Comparison of ENCODE assay signal across 14 cellular contexts in genomic region chr2:15845737-15846405, GRCh38.
A peak's percentile ranks its signal among the peaks of the same experiment; 100 is the strongest.
DNase-seq lines count a peak whose midpoint lies in the region; ATAC-seq and TF ChIP-seq lines count a peak whose summit lies in the region.
"Had no signal": no experiment of that assay in that cellular context is flagged by ENCODE, and none has a peak within 500 bp of the region (broad histone marks: within the 10 kb centered on the region; RNA-seq: fewer than 3 reads in every experiment).

No MANE protein-coding gene starts in this region.

- no peaks in the 10 kb centered on the region for H3K9me3 ChIP-seq in naive thymus-derived CD4-positive, alpha-beta T cell (ENCODE audit: control insufficient read depth in 2 of 3, low read length in 3 of 3)
- H3K9me3 ChIP-seq in vagina (no peaks in the 10 kb centered on the region), Peyer's patch (no peaks in the 10 kb centered on the region)
- H3K9me3 ChIP-seq: HAP-1 had no signal

- no peak overlapping the region for H3K27ac Mint-ChIP-seq in GM23338
- no peak overlapping the region for H3K27ac Mint-ChIP-seq in naive thymus-derived CD4-positive, alpha-beta T cell
- H3K27ac Mint-ChIP-seq: HFFc6 had no signal

- peaks cover 7% of the 10 kb centered on the region; the same call in 1 of the 3 replicates for H3K4me1 Mint-ChIP-seq in GM23338
- H3K4me1 Mint-ChIP-seq in naive thymus-derived CD4-positive, alpha-beta T cell, result peaks cover 0 to 5% (median 0%) of the 10 kb centered on the region in 7 donors
- H3K4me1 Mint-ChIP-seq: CD4-positive, alpha-beta memory T cell had no signal

- intact Hi-C loops in naive thymus-derived CD4-positive, alpha-beta T cell (cut with micrococcal nuclease), result no loop called here
- intact Hi-C loops in vagina (cut with DNase I), result no loop called here

- no peaks in the 10 kb centered on the region for H3K27me3 Mint-ChIP-seq in GM23338 (ENCODE audit: insufficient read depth, low read depth, poor library complexity)
- peaks cover 0 to 20% (median 4%) of the 10 kb centered on the region in 5 donors for H3K27me3 Mint-ChIP-seq in naive thymus-derived CD4-positive, alpha-beta T cell
- H3K27me3 Mint-ChIP-seq: CD4-positive, alpha-beta memory T cell had no signal

- H3K36me3 ChIP-seq in GM23338 (ENCODE audit: insufficient read depth), result no peaks in the 10 kb centered on the region
- no peaks in the 10 kb centered on the region for H3K36me3 ChIP-seq in H7 (replicated peaks; ENCODE audit: control insufficient read depth, insufficient read depth, low read length)
- no peaks in the 10 kb centered on the region for H3K36me3 ChIP-seq in naive thymus-derived CD4-positive, alpha-beta T cell (ENCODE audit: control insufficient read depth in 2 of 3, insufficient read depth in 3 of 3, low read length in 3 of 3)
- no peaks in the 10 kb centered on the region for H3K36me3 ChIP-seq in vagina
- H3K36me3 ChIP-seq in Peyer's patch, result no peaks in the 10 kb centered on the region
- H3K36me3 ChIP-seq: HAP-1 had no signal

- no peaks in the 10 kb centered on the region for H3K79me2 ChIP-seq in GM23338 (replicated peaks; ENCODE audit: insufficient read depth)

- POLR2A ChIA-PET in naive thymus-derived CD4-positive, alpha-beta T cell (lab: Charles Lee), result no interaction called here

- H3K4me3 Mint-ChIP-seq in GM23338, result no peak overlapping the region
- no peak overlapping the region for H3K4me3 Mint-ChIP-seq in naive thymus-derived CD4-positive, alpha-beta T cell
- H3K4me3 Mint-ChIP-seq: HFFc6 had no signal

- ATAC-seq in GM23338, result no peak
- peak; percentile 6 for ATAC-seq in naive thymus-derived CD4-positive, alpha-beta T cell

- no peak overlapping the region for H3K4me2 ChIP-seq in GM23338

- H3K27ac ChIP-seq in GM23338 (ENCODE audit: low read depth), result no peak overlapping the region
- H3K27ac ChIP-seq in naive thymus-derived CD4-positive, alpha-beta T cell (ENCODE audit: low read depth, low read length), result no peak overlapping the region
- no peak overlapping the region for H3K27ac ChIP-seq in vagina
- no peak overlapping the region for H3K27ac ChIP-seq in Peyer's patch

- CTCF ChIA-PET in naive thymus-derived CD4-positive, alpha-beta T cell (lab: Charles Lee), result no interaction called here

- TF ChIP-seq CTCF in GM23338 (conservative IDR thresholded peaks at IDR 0.05; ENCODE audit: low read depth in 2 of 2) (no peak), vagina (IDR thresholded peaks at IDR 0.05) (no peak), Peyer's patch (IDR thresholded peaks at IDR 0.05) (no peak)

- no peaks in the 10 kb centered on the region for H3F3A ChIP-seq in GM23338 (replicated peaks; ENCODE audit: low read depth)

- H3K36me3 Mint-ChIP-seq in GM23338 (ENCODE audit: low read depth), result peaks cover 5% of the 10 kb centered on the region; the same call in 1 of the 3 replicates
- no peaks in the 10 kb centered on the region for H3K36me3 Mint-ChIP-seq in naive thymus-derived CD4-positive, alpha-beta T cell
- H3K36me3 Mint-ChIP-seq: CD4-positive, alpha-beta memory T cell had no signal

- no peaks in the 10 kb centered on the region for H3K4me1 ChIP-seq in GM23338 (ENCODE audit: insufficient read depth)
- H3K4me1 ChIP-seq in naive thymus-derived CD4-positive, alpha-beta T cell (ENCODE audit: control insufficient read depth in 2 of 2, insufficient read depth in 2 of 2, low read length in 2 of 2), result no peaks in the 10 kb centered on the region
- no peaks in the 10 kb centered on the region for H3K4me1 ChIP-seq in vagina
- no peaks in the 10 kb centered on the region for H3K4me1 ChIP-seq in Peyer's patch
- H3K4me1 ChIP-seq: HAP-1 had no signal

- 0 out of 2 replicates have a peak overlapping the region, but pooled peaks have one; percentile 63 for H2AFZ ChIP-seq in GM23338

- H3K9me3 Mint-ChIP-seq in GM23338, result peaks cover 11% of the 10 kb centered on the region; the same call in 2 of the 3 replicates
- peaks cover 0 to 10% (median 4%) of the 10 kb centered on the region in 11 donors for H3K9me3 Mint-ChIP-seq in naive thymus-derived CD4-positive, alpha-beta T cell

- no peak for DNase-seq in GM23338 (ENCODE audit: low spot score)
- DNase-seq in H7, result peak; percentile 37
- DNase-seq in naive thymus-derived CD4-positive, alpha-beta T cell, result no peak
- DNase-seq in vagina (ENCODE audit: extremely low spot score in 2 of 2), result peak; percentile 64 to 85
- no peak for DNase-seq in Peyer's patch
- DNase-seq in RKO (ENCODE audit: low spot score), result no peak
- DNase-seq: Calu3; CD4-positive, alpha-beta memory T cell; COR-L47; DMS53; DMS79 treated with DMSO at 0.1 percent for 48 hours; GF-D8; HFFc6 had no signal

- H3K9me2 ChIP-seq in GM23338 (ENCODE audit: insufficient read depth), result no peaks in the 10 kb centered on the region

- H3K4me3 ChIP-seq in GM23338 (no peak overlapping the region), H7 (ENCODE audit: insufficient read depth, low read depth, low read length) (no peak overlapping the region), vagina (no peak overlapping the region), Peyer's patch (no peak overlapping the region)
- H3K4me3 ChIP-seq in naive thymus-derived CD4-positive, alpha-beta T cell (ENCODE audit: low read length), result no peak overlapping the region
- H3K4me3 ChIP-seq: HAP-1 had no signal

- no peaks in the 10 kb centered on the region for H3K27me3 ChIP-seq in GM23338 (ENCODE audit: insufficient read depth)
- no peaks in the 10 kb centered on the region for H3K27me3 ChIP-seq in H7 (ENCODE audit: control insufficient read depth, insufficient read depth, low read length)
- H3K27me3 ChIP-seq in naive thymus-derived CD4-positive, alpha-beta T cell (ENCODE audit: control insufficient read depth in 2 of 2, insufficient read depth in 2 of 2, low read length in 2 of 2), result no peaks in the 10 kb centered on the region
- H3K27me3 ChIP-seq in vagina, result no peaks in the 10 kb centered on the region
- no peaks in the 10 kb centered on the region for H3K27me3 ChIP-seq in Peyer's patch

- H4K20me1 ChIP-seq in GM23338 (replicated peaks; ENCODE audit: insufficient read depth), result no peaks in the 10 kb centered on the region

- TF ChIP-seq POLR2A in vagina (IDR thresholded peaks at IDR 0.05) (no peak), Peyer's patch (IDR thresholded peaks at IDR 0.05) (no peak)

TF ChIP-seq in GM23338, 12 proteins besides CTCF, POLR2A, EP300 and RAD21 (continues in another document):
- TF ChIP-seq ETS1 (IDR thresholded peaks at IDR 0.05) (no peak), ZNF114 (CRISPR knock-in tag; IDR thresholded peaks at IDR 0.05) (no peak), CREB1 (CRISPR knock-in tag; IDR thresholded peaks at IDR 0.05; ENCODE audit: low read depth) (no peak), NANOG (IDR thresholded peaks at IDR 0.05; ENCODE audit: borderline replicate concordance) (no peak), REST (IDR thresholded peaks at IDR 0.05; ENCODE audit: unreplicated experiment) (no peak), ZNF331 (CRISPR knock-in tag; IDR thresholded peaks at IDR 0.05; ENCODE audit: low read depth) (no peak), POLR2AphosphoS5 (IDR thresholded peaks at IDR 0.05; ENCODE audit: low read depth) (no peak), JUNB (IDR thresholded peaks at IDR 0.05; ENCODE audit: unreplicated experiment) (no peak)

Comparison
In these comparisons a context has a peak if more than half of its experiments do, and no peak if none do; other contexts are left out.
1. DNase-seq: peak in H7 (single experiment) and vagina (2 of 2); none in GM23338 (single experiment), naive thymus-derived CD4-positive, alpha-beta T cell (0 of 9), Peyer's patch (0 of 3) and RKO (single experiment).